Comparison of ENCODE assay signal across 8 cellular contexts in the genomic region with DNA sequence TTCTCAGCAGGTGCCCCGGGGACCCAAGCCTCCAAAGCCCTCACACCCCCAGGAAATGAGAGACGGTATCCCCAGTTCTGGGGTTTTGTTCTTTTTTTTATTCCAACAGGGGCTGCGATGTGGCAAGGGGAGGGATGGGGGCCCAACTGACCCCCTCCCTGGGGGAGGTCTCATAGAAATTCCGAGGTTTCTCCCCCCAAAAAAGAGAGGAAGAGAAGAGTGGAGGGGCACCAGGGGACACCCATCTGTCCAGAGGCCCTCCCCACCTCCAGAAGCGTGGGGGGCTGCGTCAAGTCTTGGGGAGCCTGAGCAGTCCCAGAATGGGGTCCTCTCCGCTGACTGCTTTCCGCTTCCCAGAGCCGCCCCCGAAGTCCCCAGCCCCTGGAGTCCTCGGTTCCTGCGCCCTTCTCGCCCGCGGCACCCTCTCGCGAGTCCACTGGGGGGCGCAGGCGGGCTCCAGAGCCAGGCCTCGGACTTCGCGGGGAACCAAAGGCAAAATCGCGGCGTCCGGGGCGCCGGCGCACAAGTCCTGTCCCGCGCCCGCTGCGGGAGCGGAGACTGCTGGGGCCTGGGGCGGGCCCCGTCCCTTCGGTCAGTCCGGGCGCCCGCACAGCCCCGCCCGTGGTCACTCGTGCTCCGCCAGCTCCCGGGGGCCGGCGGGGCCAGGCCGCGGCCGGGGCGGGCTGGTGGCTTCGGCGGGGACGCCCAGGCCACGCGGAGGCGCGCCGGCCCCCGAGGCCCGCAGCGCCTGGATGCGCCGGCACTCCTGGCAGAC. TPM values are rescaled to one million over a fixed set of nuclear protein-coding genes. Genes with fewer than 3 reads are reported as not detected.
A peak's percentile ranks its signal among the peaks of the same experiment; 100 is the strongest.
DNase-seq lines count a peak whose midpoint lies in the region; ATAC-seq and TF ChIP-seq lines count a peak whose summit lies in the region.

No MANE protein-coding gene starts in this region.

- no peak overlapping the region for H3K27ac ChIP-seq in 22Rv1
- no peak overlapping the region for H3K27ac ChIP-seq in iPS-18a (ENCODE audit: low read length)

- H3K4me1 ChIP-seq in iPS-18a (ENCODE audit: control insufficient read depth, low read depth, low read length), result peaks cover 8% of the 10 kb centered on the region

- peaks cover 2% of the 10 kb centered on the region for H3K36me3 ChIP-seq in iPS-18a (ENCODE audit: control insufficient read depth, low read depth, low read length)

- no peaks in the 10 kb centered on the region for H3K9me3 Mint-ChIP-seq in activated naive CD8-positive, alpha-beta T cell treated with anti-CD3 and anti-CD28 coated beads, Interleukin-2, amount 10 ng/mL, durations not matched to agents 7 days and 5 days

- peak overlapping the region; percentile 36 for H3K4me3 Mint-ChIP-seq in activated naive CD8-positive, alpha-beta T cell treated with anti-CD3 and anti-CD28 coated beads, Interleukin-2, amount 10 ng/mL, durations not matched to agents 7 days and 5 days

- peaks cover 24% of the 10 kb centered on the region for H3K4me1 Mint-ChIP-seq in activated naive CD8-positive, alpha-beta T cell treated with anti-CD3 and anti-CD28 coated beads, Interleukin-2, amount 10 ng/mL, durations not matched to agents 7 days and 5 days

- H3K27me3 ChIP-seq in iPS-18a (ENCODE audit: control insufficient read depth, insufficient read depth, low read length), result peaks cover 72% of the 10 kb centered on the region

- peaks cover 65% of the 10 kb centered on the region for H3K27me3 Mint-ChIP-seq in activated naive CD8-positive, alpha-beta T cell treated with anti-CD3 and anti-CD28 coated beads, Interleukin-2, amount 10 ng/mL, durations not matched to agents 7 days and 5 days

- H3K9ac ChIP-seq in iPS-18a (ENCODE audit: low read length), result no peak overlapping the region

- POLR2A ChIA-PET in GM10248 (lab: Yijun Ruan, JAX), result no interaction called here
- POLR2A ChIA-PET in activated naive CD8-positive, alpha-beta T cell treated with anti-CD3 and anti-CD28 coated beads, Interleukin-2, amount 10 ng/mL, durations not matched to agents 7 days and 5 days (lab: Charles Lee), result no interaction called here

- no peaks in the 10 kb centered on the region for H3K36me3 Mint-ChIP-seq in activated naive CD8-positive, alpha-beta T cell treated with anti-CD3 and anti-CD28 coated beads, Interleukin-2, amount 10 ng/mL, durations not matched to agents 7 days and 5 days

- DNase-seq in GM10248 (ENCODE audit: extremely low spot score) (peak; percentile 73), NCI-H69 (lab: John Stamatoyannopoulos, UW) (peak; percentile 90), HK-2 (ENCODE audit: unreplicated experiment) (no peak)
- DNase-seq in activated naive CD8-positive, alpha-beta T cell treated with anti-CD3 and anti-CD28 coated beads, Interleukin-2, amount 10 ng/mL, durations not matched to agents 7 days and 5 days, result peak; percentile 77
- DNase-seq in stimulated activated naive CD8-positive, alpha-beta T cell treated with anti-CD3 and anti-CD28 coated beads, Interleukin-15, Interleukin-2, amounts not matched to agents 100 U/mL and 50 U/mL, for 24 hours, result peak; percentile 76

- TF ChIP-seq CTCF in 22Rv1 (IDR thresholded peaks at IDR 0.05), result peak; percentile 94
- peak; percentile 61 for TF ChIP-seq CTCF in GM10248 (IDR thresholded peaks at IDR 0.05; ENCODE audit: control extremely low read depth, extremely low read depth, low read depth, missing control alignments)

- no peak overlapping the region for H3K27ac Mint-ChIP-seq in activated naive CD8-positive, alpha-beta T cell treated with anti-CD3 and anti-CD28 coated beads, Interleukin-2, amount 10 ng/mL, durations not matched to agents 7 days and 5 days

- no peak for ATAC-seq in activated naive CD8-positive, alpha-beta T cell treated with anti-CD3 and anti-CD28 coated beads, Interleukin-2, amount 10 ng/mL, durations not matched to agents 7 days and 5 days (ENCODE audit: low read depth)
- peak; percentile 15 for ATAC-seq in stimulated activated naive CD8-positive, alpha-beta T cell treated with anti-CD3 and anti-CD28 coated beads, Interleukin-15, Interleukin-2, amounts not matched to agents 100 U/mL and 50 U/mL, for 24 hours
- no peak for ATAC-seq in HG03175 (IDR thresholded peaks at IDR 0.05; ENCODE audit: unreplicated experiment)

- H3K9me3 ChIP-seq in iPS-18a (ENCODE audit: control insufficient read depth, low read depth, low read length), result no peaks in the 10 kb centered on the region

- CTCF ChIA-PET in GM10248 (lab: Yijun Ruan, JAX), result interaction anchor here (1.8 kb wide), 1 partner anchor 32 kb away, joined by 4 read pairs; no protein-coding TSS in a partner anchor

- peak overlapping the region; percentile 19 for H3K4me3 ChIP-seq in iPS-18a (ENCODE audit: low read length)

RNA-seq across cellular contexts. Expression of a gene that starts 4.4 kb away (rescaled TPM):
- total RNA-seq in activated naive CD8-positive, alpha-beta T cell treated with anti-CD3 and anti-CD28 coated beads, Interleukin-2, amount 10 ng/mL, durations not matched to agents 7 days and 5 days, result 1 to 10 TPM; 4.5 to 7.1 TPM

RNA-seq across cellular contexts. Expression of a gene that starts 39.3 kb away (rescaled TPM):
- 10 to 100 TPM; 85.3 to 87.3 TPM for total RNA-seq in activated naive CD8-positive, alpha-beta T cell treated with anti-CD3 and anti-CD28 coated beads, Interleukin-2, amount 10 ng/mL, durations not matched to agents 7 days and 5 days
